Comparison of ENCODE assay signal across 15 cellular contexts in the genomic region with DNA sequence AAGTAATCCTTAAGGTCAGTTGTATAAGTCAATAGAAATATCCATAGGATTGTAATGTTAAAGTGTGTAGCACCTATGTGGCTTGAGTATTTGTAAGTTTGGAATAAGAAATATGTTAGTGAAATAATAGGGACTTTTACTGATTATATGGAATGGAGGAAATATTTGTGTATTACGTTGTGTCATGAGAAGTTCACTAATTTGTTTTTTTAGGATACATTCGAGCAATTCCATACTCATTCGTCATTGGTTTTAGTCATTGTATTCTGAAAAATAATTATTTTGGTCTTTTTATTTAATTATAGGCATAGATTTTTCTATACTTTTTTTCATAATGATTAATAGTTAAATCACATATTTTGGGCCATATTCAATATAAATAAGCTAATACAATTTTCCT. TPM values are rescaled to one million over a fixed set of nuclear protein-coding genes. Genes with fewer than 3 reads are reported as not detected.
DNase-seq lines count a peak whose midpoint lies in the region; ATAC-seq and FAIRE-seq lines count a peak whose summit lies in the region.
"Had no signal": no experiment of that assay in that cellular context is flagged by ENCODE, and none has a peak within 500 bp of the region (broad histone marks: within the 10 kb centered on the region; RNA-seq: fewer than 3 reads in every experiment).

No MANE protein-coding gene starts in this region.

- H3K4me1 Mint-ChIP-seq in activated T-helper 17 cell treated with anti-CD3 and anti-CD28 coated beads, Interleukin-2, amount 50 U/mL, for 72 hours, result peaks cover 47% of the 10 kb centered on the region
- H3K4me1 Mint-ChIP-seq in naive B cell, result peaks cover 41 to 79% (median 54%) of the 10 kb centered on the region in 3 donors
- H3K4me1 Mint-ChIP-seq: neural progenitor cell had no signal

- no peaks in the 10 kb centered on the region for H3K27me3 Mint-ChIP-seq in activated T-helper 17 cell treated with anti-CD3 and anti-CD28 coated beads, Interleukin-2, amount 50 U/mL, for 72 hours
- no peaks in the 10 kb centered on the region for H3K27me3 Mint-ChIP-seq in naive B cell

- no peaks in the 10 kb centered on the region for H3K9me3 Mint-ChIP-seq in activated T-helper 17 cell treated with anti-CD3 and anti-CD28 coated beads, Interleukin-2, amount 50 U/mL, for 72 hours
- H3K9me3 Mint-ChIP-seq in naive B cell, result no peaks in the 10 kb centered on the region

- FAIRE-seq in A204.1 (lab: Jason Lieb, UNC), result peak; percentile 32

- peaks cover 54% of the 10 kb centered on the region for H3K36me3 Mint-ChIP-seq in activated T-helper 17 cell treated with anti-CD3 and anti-CD28 coated beads, Interleukin-2, amount 50 U/mL, for 72 hours (ENCODE audit: low read depth)
- H3K36me3 Mint-ChIP-seq in naive B cell, result no peaks in the 10 kb centered on the region

- DNase-seq in EL (peak; percentile 38), naive B cell (no peak), NCI-H2107 treated with DMSO at 0.1 percent for 48 hours (lab: John Stamatoyannopoulos, UW; ENCODE audit: unreplicated experiment) (no peak)
- DNase-seq: cortex of kidney, mammary epithelial cell, NCI-H1092, NCI-H2107, NCI-H526 treated with DMSO at 0.1 percent for 48 hours, retina had no signal

- no peak for ATAC-seq in activated T-helper 17 cell treated with anti-CD3 and anti-CD28 coated beads, Interleukin-2, amount 50 U/mL, for 72 hours (replicated peaks)
- ATAC-seq in naive B cell (ENCODE audit: low read depth in 2 of 2) (no peak), HG02885 (IDR thresholded peaks at IDR 0.05; ENCODE audit: poor library complexity, unreplicated experiment) (no peak), HG02973 (IDR thresholded peaks at IDR 0.05; ENCODE audit: unreplicated experiment) (no peak), HG03045 (IDR thresholded peaks at IDR 0.05; ENCODE audit: unreplicated experiment) (no peak)

- peak overlapping the region; percentile 77 for H3K27ac Mint-ChIP-seq in activated T-helper 17 cell treated with anti-CD3 and anti-CD28 coated beads, Interleukin-2, amount 50 U/mL, for 72 hours
- peak overlapping the region; percentile 56 to 95 (median 86) for H3K27ac Mint-ChIP-seq in naive B cell
- H3K27ac Mint-ChIP-seq: neural progenitor cell had no signal

- peak overlapping the region; percentile 76 for H3K4me3 Mint-ChIP-seq in activated T-helper 17 cell treated with anti-CD3 and anti-CD28 coated beads, Interleukin-2, amount 50 U/mL, for 72 hours
- peak overlapping the region in 5 of 8 donors; percentile 3 to 79 (median 32) for H3K4me3 Mint-ChIP-seq in naive B cell
- H3K4me3 Mint-ChIP-seq: neural progenitor cell had no signal

RNA-seq across cellular contexts. Expression of a gene that starts 21.0 kb away (rescaled TPM):
- 100 to 1,000 TPM; 322 to 452 TPM for total RNA-seq in activated T-helper 17 cell treated with anti-CD3 and anti-CD28 coated beads, Interleukin-2, amount 50 U/mL, for 72 hours
- polyA plus RNA-seq in naive B cell (ENCODE audit: low read depth in 6 of 6), result 100 to 1,000 TPM; 188 to 346 (median 260) TPM
